17 cellular contexts compared by ENCODE assay signal in genomic region chr5:102893942-102894341, GRCh38.
"Had no signal": no experiment of that assay in that cellular context is flagged by ENCODE, and none has a peak within 500 bp of the region (broad histone marks: within the 10 kb centered on the region; RNA-seq: fewer than 3 reads in every experiment).

No MANE protein-coding gene starts in this region.

- H3K9me3 ChIP-seq: adrenal gland, body of pancreas, pancreas, thyroid gland had no signal

- H3K4me3 ChIP-seq: adrenal gland, body of pancreas, pancreas, thyroid gland had no signal

- H3K27ac ChIP-seq: adrenal gland, body of pancreas, foreskin keratinocyte, pancreas, thyroid gland had no signal

- H3K27me3 ChIP-seq: adrenal gland, body of pancreas, foreskin keratinocyte, pancreas, thyroid gland had no signal

- H3K4me1 ChIP-seq: body of pancreas, foreskin keratinocyte, pancreas, thyroid gland had no signal

- DNase-seq: activated CD4-positive, alpha-beta memory T cell treated with anti-CD3 and anti-CD28 coated beads for 36 hours; activated CD4-positive, alpha-beta T cell treated with anti-CD3 and anti-CD28 coated beads for 36 hours; activated gamma-delta T cell treated with Interleukin-2 at 50 U/mL for 16 hours; activated T-cell treated with anti-CD3 and anti-CD28 coated beads for 4 hours; adrenal gland; body of pancreas; effector memory CD8-positive, alpha-beta T cell; foreskin keratinocyte; glutamatergic neuron; hippocampal formation; kidney glomerular epithelial cell; natural killer cell; pancreas; stimulated activated CD8-positive, alpha-beta memory T cell treated with anti-CD3 and anti-CD28 coated beads, Interleukin-4, amount 100 ng/mL, for 48 hours; stimulated activated naive CD4-positive, alpha-beta T cell; thyroid gland had no signal

- ATAC-seq: activated CD4-positive, alpha-beta T cell treated with anti-CD3 and anti-CD28 coated beads for 36 hours; activated naive CD4-positive, alpha-beta T cell treated with anti-CD3 and anti-CD28 coated beads, Interleukin-2, amount 50 U/mL, for 72 hours; body of pancreas; effector memory CD8-positive, alpha-beta T cell; foreskin keratinocyte; natural killer cell; pancreas had no signal

- H3K36me3 ChIP-seq: adrenal gland, pancreas, thyroid gland had no signal
